Comparison of ENCODE assay signal across 10 cellular contexts in genomic region chr9:113566712-113567071, GRCh38.
DNase-seq lines count a peak whose midpoint lies in the region; ATAC-seq and TF ChIP-seq lines count a peak whose summit lies in the region.
"Had no signal": no experiment of that assay in that cellular context is flagged by ENCODE, and none has a peak within 500 bp of the region (broad histone marks: within the 10 kb centered on the region; RNA-seq: fewer than 3 reads in every experiment).

No MANE protein-coding gene starts in this region.

- ATAC-seq in GM21367 (IDR thresholded peaks at IDR 0.05; ENCODE audit: unreplicated experiment) = no peak

- CTCF ChIA-PET in MCF 10A (lab: Yijun Ruan, JAX) = interaction anchor here (1.6 to 2.4 kb wide), 4 partner anchors 8 to 91 kb away, joined by 5 to 17 read pairs (median 8); no protein-coding TSS in a partner anchor

- no TSS peak for BruUV-seq in MCF 10A (replicated peaks; lab: Mats Ljungman, UMichigan)

- TF ChIP-seq CTCF in MCF 10A (IDR thresholded peaks at IDR 0.05; ENCODE audit: unreplicated experiment) (no peak), hepatocyte (IDR thresholded peaks at IDR 0.05; ENCODE audit: poor library complexity) (no peak)

- H3K27me3 Mint-ChIP-seq in MCF 10A (ENCODE audit: insufficient read depth, unreplicated experiment) = no peaks in the 10 kb centered on the region

- H3K4me3 ChIP-seq in hepatocyte (no peak overlapping the region), skeletal muscle satellite cell (ENCODE audit: low read length) (peak overlapping the region; percentile 76)

- no peaks in the 10 kb centered on the region for H3K9me3 Mint-ChIP-seq in MCF 10A (ENCODE audit: unreplicated experiment)

- peaks cover 24% of the 10 kb centered on the region for H3K79me2 ChIP-seq in hepatocyte

- H3K27me3 ChIP-seq in hepatocyte = no peaks in the 10 kb centered on the region
- no peaks in the 10 kb centered on the region for H3K27me3 ChIP-seq in skeletal muscle satellite cell (ENCODE audit: control insufficient read depth, insufficient read depth, low read length)

- no peak overlapping the region for H3K27ac ChIP-seq in hepatocyte

- H3K4me1 Mint-ChIP-seq in MCF 10A (ENCODE audit: insufficient read depth, unreplicated experiment) = peaks cover 34% of the 10 kb centered on the region

- no peaks in the 10 kb centered on the region for H3K36me3 ChIP-seq in hepatocyte (replicated peaks; ENCODE audit: insufficient read depth, low read depth)
- no peaks in the 10 kb centered on the region for H3K36me3 ChIP-seq in skeletal muscle satellite cell (ENCODE audit: insufficient read depth, low read length)

- H3K27ac Mint-ChIP-seq in MCF 10A (ENCODE audit: low read depth, unreplicated experiment) = no peak overlapping the region

- H3K4me1 ChIP-seq in hepatocyte (ENCODE audit: insufficient read depth) = peaks cover 40% of the 10 kb centered on the region
- H3K4me1 ChIP-seq in skeletal muscle satellite cell (ENCODE audit: control insufficient read depth, insufficient read depth, low read length) = peaks cover 58% of the 10 kb centered on the region

- WGBS in hepatocyte (ENCODE audit: low lambda C conversion rate, missing lambda C conversion rate) = 95% methylated on average over 3 of the region's 3 CpGs

- no peaks in the 10 kb centered on the region for H3K36me3 Mint-ChIP-seq in MCF 10A (ENCODE audit: insufficient read depth, unreplicated experiment)

- H3K9me2 ChIP-seq in hepatocyte (replicated peaks; ENCODE audit: insufficient read depth) = no peaks in the 10 kb centered on the region

- DNase-seq in ELR (ENCODE audit: low read depth) = peak; percentile 23
- DNase-seq in MCF 10A (ENCODE audit: unreplicated experiment) = peak; percentile 43
- DNase-seq in hepatocyte (ENCODE audit: low spot score) = no peak
- no peak for DNase-seq in AG08396 (ENCODE audit: low spot score)
- no peak for DNase-seq in activated CD4-positive, alpha-beta T cell treated with anti-CD3 and anti-CD28 coated beads for 4 hours
- DNase-seq in NCI-H1092 (lab: John Stamatoyannopoulos, UW) = no peak
- DNase-seq: GOT3, NCI-H510A treated with DMSO at 0.1 percent for 48 hours had no signal

- no peaks in the 10 kb centered on the region for H4K20me1 ChIP-seq in hepatocyte (ENCODE audit: insufficient read depth, poor library complexity, severe bottlenecking)

- H2AFZ ChIP-seq in hepatocyte = no peak overlapping the region

- intact Hi-C loops in MCF 10A (cut with micrococcal nuclease) = no loop called here

- H3K4me2 ChIP-seq in hepatocyte = peak overlapping the region; percentile 91
- peak overlapping the region; percentile 93 for H3K4me2 ChIP-seq in skeletal muscle satellite cell (ENCODE audit: low read length)

- no peak overlapping the region for H3K9ac ChIP-seq in skeletal muscle satellite cell (ENCODE audit: low read depth, low read length)

- POLR2A ChIA-PET in MCF 10A (lab: Yijun Ruan, JAX) = interaction anchor here (1.7 to 2.0 kb wide), 2 partner anchors 15 to 28 kb away, joined by 4 to 12 read pairs; no protein-coding TSS in a partner anchor

- H3K4me3 Mint-ChIP-seq in MCF 10A (ENCODE audit: unreplicated experiment) = peak overlapping the region; percentile 73

- H3K9me3 ChIP-seq in hepatocyte (ENCODE audit: low read depth) (no peaks in the 10 kb centered on the region), skeletal muscle satellite cell (replicated peaks; ENCODE audit: low read length) (no peaks in the 10 kb centered on the region)

Comparison
In these comparisons a context has a peak if more than half of its experiments do, and no peak if none do; other contexts are left out.
1. DNase-seq: peak in ELR (single experiment) and MCF 10A (single experiment); none in hepatocyte (single experiment), AG08396 (single experiment), activated CD4-positive, alpha-beta T cell treated with anti-CD3 and anti-CD28 coated beads for 4 hours (0 of 2) and NCI-H1092 (single experiment).